Comparison of ENCODE assay signal across 23 cellular contexts in genomic region chr16:4109250-4109736, GRCh38. TPM values are rescaled to one million over a fixed set of nuclear protein-coding genes. Genes with fewer than 3 reads are reported as not detected.
A peak's percentile ranks its signal among the peaks of the same experiment; 100 is the strongest.
DNase-seq lines count a peak whose midpoint lies in the region; ATAC-seq and TF ChIP-seq lines count a peak whose summit lies in the region.
"Had no signal": no experiment of that assay in that cellular context is flagged by ENCODE, and none has a peak within 500 bp of the region (broad histone marks: within the 10 kb centered on the region; RNA-seq: fewer than 3 reads in every experiment).

No MANE protein-coding gene starts in this region.

- H3K9me3 Mint-ChIP-seq in WTC11 (no peaks in the 10 kb centered on the region), osteocyte (ENCODE audit: unreplicated experiment) (no peaks in the 10 kb centered on the region)
- H3K9me3 Mint-ChIP-seq: activated T-cell treated with anti-CD3 and anti-CD28 coated beads, Interleukin-2, amount 50 U/mL, for 24 hours; CD8-positive, alpha-beta T cell; stimulated activated naive CD8-positive, alpha-beta T cell treated with anti-CD3 and anti-CD28 coated beads, Interleukin-15, Interleukin-2, amounts not matched to agents 100 ng/mL and 50 ng/mL, for 24 hours had no signal

- TF ChIP-seq CTCF in WTC11 (IDR thresholded peaks at IDR 0.05) (no peak), osteocyte (IDR thresholded peaks at IDR 0.05) (no peak), smooth muscle cell (IDR thresholded peaks at IDR 0.05; ENCODE audit: borderline replicate concordance, insufficient read depth, poor library complexity, severe bottlenecking) (no peak)

- no peaks in the 10 kb centered on the region for H3K9me3 ChIP-seq in smooth muscle cell (replicated peaks; ENCODE audit: low read depth)
- H3K9me3 ChIP-seq: thoracic aorta had no signal

- no peak overlapping the region for H2AFZ ChIP-seq in smooth muscle cell (ENCODE audit: low read depth)

- H3K36me3 Mint-ChIP-seq in WTC11 (peaks cover 3% of the 10 kb centered on the region; the same call in 1 of the 2 replicates), osteocyte (ENCODE audit: unreplicated experiment) (peaks cover 17% of the 10 kb centered on the region)
- H3K36me3 Mint-ChIP-seq: CD8-positive, alpha-beta T cell had no signal

- WGBS in smooth muscle cell (ENCODE audit: low lambda C conversion rate), result 38% methylated on average over 11 of the region's 11 CpGs

- in situ Hi-C loops in ACHN (cut with HindIII; ENCODE audit: low pct_ligation_motif_present, low pct_unique_long_range_greater_than_20kb, low sequenced_read_pairs), result no loop called here

- POLR2A ChIA-PET in WTC11 (lab: Charles Lee), result interaction anchor here (0.7 kb wide), 1 partner anchor 10 kb away, joined by 12 read pairs; no protein-coding TSS in a partner anchor

- no peaks in the 10 kb centered on the region for H3K36me3 ChIP-seq in smooth muscle cell (ENCODE audit: low read depth)
- H3K36me3 ChIP-seq: thoracic aorta had no signal

- H3K4me2 ChIP-seq in smooth muscle cell, result no peak overlapping the region

- ATAC-seq in WTC11 (no peak), esophagus mucosa (no peak), HG02973 (IDR thresholded peaks at IDR 0.05; ENCODE audit: unreplicated experiment) (no peak)
- ATAC-seq: CD8-positive, alpha-beta T cell had no signal

- peaks cover 19% of the 10 kb centered on the region for H3K79me2 ChIP-seq in smooth muscle cell (ENCODE audit: low read depth)

- peak; percentile 36 for DNase-seq in ACHN
- DNase-seq in WTC11 (ENCODE audit: low spot score), result no peak
- DNase-seq in kidney glomerular epithelial cell (lab: John Stamatoyannopoulos, UW), result peak; percentile 14
- no peak for DNase-seq in osteocyte (ENCODE audit: extremely low spot score, unreplicated experiment)
- no peak for DNase-seq in effector CD8-positive, alpha-beta T cell (lab: John Stamatoyannopoulos, UW)
- DNase-seq in smooth muscle cell (lab: John Stamatoyannopoulos, UW; ENCODE audit: unreplicated experiment), result no peak
- DNase-seq: activated CD4-positive, alpha-beta T cell treated with anti-CD3 and anti-CD28 coated beads for 48 hours; activated gamma-delta T cell treated with Interleukin-2 at 50 U/mL for 16 hours; activated T-cell treated with anti-CD3 and anti-CD28 coated beads, Interleukin-2, amount 50 U/mL, for 24 hours; AML-193; CD8-positive, alpha-beta T cell; DMS153; glutamatergic neuron; H7; Karpas-422; NCI-H1436 treated with DMSO at 0.1 percent for 48 hours; NCI-H524; occipital lobe; Right ventricle myocardium superior had no signal

- H3K27me3 Mint-ChIP-seq in WTC11 (ENCODE audit: low read depth) (peaks cover 5% of the 10 kb centered on the region), osteocyte (ENCODE audit: unreplicated experiment) (no peaks in the 10 kb centered on the region)
- H3K27me3 Mint-ChIP-seq: activated T-cell treated with anti-CD3 and anti-CD28 coated beads, Interleukin-2, amount 50 U/mL, for 24 hours; stimulated activated naive CD8-positive, alpha-beta T cell treated with anti-CD3 and anti-CD28 coated beads, Interleukin-15, Interleukin-2, amounts not matched to agents 100 ng/mL and 50 ng/mL, for 24 hours had no signal

- peaks cover 11% of the 10 kb centered on the region for H3K4me1 ChIP-seq in smooth muscle cell (ENCODE audit: low read depth)

- CTCF ChIA-PET in WTC11 (lab: Charles Lee), result interaction anchor here (1.0 kb wide), 1 partner anchor 126 kb away, joined by 3 read pairs; no protein-coding TSS in a partner anchor

- no peak overlapping the region for H3K4me3 ChIP-seq in smooth muscle cell
- H3K4me3 ChIP-seq: thoracic aorta had no signal

- peaks cover 37% of the 10 kb centered on the region for H3K4me1 Mint-ChIP-seq in WTC11
- H3K4me1 Mint-ChIP-seq in osteocyte (ENCODE audit: unreplicated experiment), result peaks cover 35% of the 10 kb centered on the region

- H3K4me3 Mint-ChIP-seq in WTC11, result no peak overlapping the region
- H3K4me3 Mint-ChIP-seq in osteocyte (ENCODE audit: unreplicated experiment), result no peak overlapping the region
- H3K4me3 Mint-ChIP-seq: activated T-cell treated with anti-CD3 and anti-CD28 coated beads, Interleukin-2, amount 50 U/mL, for 24 hours; CD8-positive, alpha-beta T cell; stimulated activated naive CD8-positive, alpha-beta T cell treated with anti-CD3 and anti-CD28 coated beads, Interleukin-15, Interleukin-2, amounts not matched to agents 100 ng/mL and 50 ng/mL, for 24 hours had no signal

- H3F3A ChIP-seq in smooth muscle cell (ENCODE audit: low read depth), result no peaks in the 10 kb centered on the region

- peaks cover 5% of the 10 kb centered on the region for H4K20me1 ChIP-seq in smooth muscle cell (ENCODE audit: low read depth)

- H3K27me3 ChIP-seq in smooth muscle cell (ENCODE audit: low read depth), result no peaks in the 10 kb centered on the region

- H3K9ac ChIP-seq in smooth muscle cell (ENCODE audit: low read depth), result no peak overlapping the region

- H3K27ac Mint-ChIP-seq in WTC11 (no peak overlapping the region), osteocyte (ENCODE audit: unreplicated experiment) (peak overlapping the region; percentile 3)
- H3K27ac Mint-ChIP-seq: activated T-cell treated with anti-CD3 and anti-CD28 coated beads, Interleukin-2, amount 50 U/mL, for 24 hours; CD8-positive, alpha-beta T cell; stimulated activated naive CD8-positive, alpha-beta T cell treated with anti-CD3 and anti-CD28 coated beads, Interleukin-15, Interleukin-2, amounts not matched to agents 100 ng/mL and 50 ng/mL, for 24 hours had no signal

- no peak overlapping the region for H3K27ac ChIP-seq in smooth muscle cell (ENCODE audit: low read depth)
- H3K27ac ChIP-seq: thoracic aorta had no signal

TF ChIP-seq in WTC11, 78 proteins besides CTCF, POLR2A, EP300 and RAD21:
- peak; percentile 46; the same call in 1 of the 2 replicates for TF ChIP-seq GABPB1 (CRISPR knock-in tag; IDR thresholded peaks at IDR 0.05)
- TF ChIP-seq ZNF425 (CRISPR knock-in tag; conservative IDR thresholded peaks at IDR 0.05), result no peak
- TF ChIP-seq NR3C1 (CRISPR knock-in tag; conservative IDR thresholded peaks at IDR 0.05; ENCODE audit: low read depth), result no peak
- TF ChIP-seq, protein P1, sequence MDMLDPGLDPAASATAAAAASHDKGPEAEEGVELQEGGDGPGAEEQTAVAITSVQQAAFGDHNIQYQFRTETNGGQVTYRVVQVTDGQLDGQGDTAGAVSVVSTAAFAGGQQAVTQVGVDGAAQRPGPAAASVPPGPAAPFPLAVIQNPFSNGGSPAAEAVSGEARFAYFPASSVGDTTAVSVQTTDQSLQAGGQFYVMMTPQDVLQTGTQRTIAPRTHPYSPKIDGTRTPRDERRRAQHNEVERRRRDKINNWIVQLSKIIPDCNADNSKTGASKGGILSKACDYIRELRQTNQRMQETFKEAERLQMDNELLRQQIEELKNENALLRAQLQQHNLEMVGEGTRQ (CRISPR knock-in tag; IDR thresholded peaks at IDR 0.05), result no peak

RNA-seq across cellular contexts. Expression of gene ADCY9, which starts 6.9 kb away (rescaled TPM):
- total RNA-seq in WTC11 (2021), result 9.5 to 11.5 TPM (median 10.0 TPM) in 3 replicates
- total RNA-seq in osteocyte, result 25.3 and 26.9 TPM in 2 replicates
- total RNA-seq in esophagus mucosa, result 5.3 TPM
- 6.0 and 8.9 TPM in 2 replicates for total RNA-seq in smooth muscle cell
- 5.2 and 7.2 TPM in 2 replicates for polyA plus RNA-seq in smooth muscle cell

Comparison
In these comparisons a context has a peak if more than half of its experiments do, and no peak if none do; other contexts are left out.
1. DNase-seq: peak in ACHN (single experiment) and kidney glomerular epithelial cell (single experiment); none in WTC11 (single experiment), osteocyte (single experiment), effector CD8-positive, alpha-beta T cell (single experiment) and smooth muscle cell (single experiment).